8 cellular contexts compared by ENCODE assay signal in genomic region chr17:81142301-81143199, GRCh38. TPM values are rescaled to one million over a fixed set of nuclear protein-coding genes. Genes with fewer than 3 reads are reported as not detected.
A peak's percentile ranks its signal among the peaks of the same experiment; 100 is the strongest.
DNase-seq lines count a peak whose midpoint lies in the region; ATAC-seq and TF ChIP-seq lines count a peak whose summit lies in the region.

No MANE protein-coding gene starts in this region.

- in situ Hi-C loops in GM13977 (cut with MboI; ENCODE audit: low pct_unique_long_range_greater_than_20kb, low sequenced_read_pairs, unreplicated experiment), result no loop called here

- no peaks in the 10 kb centered on the region for H3K27me3 Mint-ChIP-seq in chondrocyte (ENCODE audit: low read depth)

- intact Hi-C loops in left colon (cut with DNase I, micrococcal nuclease), result no loop called here

- H3K4me1 Mint-ChIP-seq in chondrocyte (ENCODE audit: low read depth), result no peaks in the 10 kb centered on the region

- ATAC-seq in left colon (peak; percentile 91), HG02852 (IDR thresholded peaks at IDR 0.05; ENCODE audit: unreplicated experiment) (no peak)

- H3K4me3 Mint-ChIP-seq in chondrocyte (ENCODE audit: unreplicated experiment), result no peak overlapping the region

- no peaks in the 10 kb centered on the region for H3K36me3 Mint-ChIP-seq in chondrocyte (ENCODE audit: low read depth)

- TF ChIP-seq CTCF in 22Rv1 (IDR thresholded peaks at IDR 0.05) (peak; percentile 85), GM13977 (IDR thresholded peaks at IDR 0.05; ENCODE audit: extremely low read depth, insufficient read depth, missing control alignments) (peak; percentile 78), chondrocyte (IDR thresholded peaks at IDR 0.05) (peak; percentile 83)

- DNase-seq in GM13977 (ENCODE audit: low spot score), result peak; percentile 85
- DNase-seq in NCI-H2196 treated with DMSO at 0.1 percent for 48 hours (lab: John Stamatoyannopoulos, UW; ENCODE audit: unreplicated experiment), result peak; percentile 96
- peak; percentile 51 for DNase-seq in activated CD4-positive, CD25-positive, alpha-beta regulatory T cell treated with anti-CD3 and anti-CD28 coated beads, Interleukin-2, amount 50 U/mL, for 72 hours
- DNase-seq in chondrocyte (ENCODE audit: low spot score), result no peak
- DNase-seq in left colon, result peak; percentile 79 to 86
- DNase-seq in stimulated activated CD4-positive, alpha-beta T cell treated with anti-CD3 and anti-CD28 coated beads, Interleukin-4, amount 100 ng/mL, for 24 hours, result peak; percentile 60

- H3K27ac ChIP-seq in 22Rv1, result no peak overlapping the region

- H3K27ac Mint-ChIP-seq in chondrocyte (ENCODE audit: unreplicated experiment), result no peak overlapping the region

- H3K9me3 Mint-ChIP-seq in chondrocyte (ENCODE audit: low read depth), result no peaks in the 10 kb centered on the region

RNA-seq across cellular contexts. Expression of gene PVALEF, which starts 22.8 kb away (rescaled TPM):
- total RNA-seq in chondrocyte, result not detected in 3 replicates
- not detected for total RNA-seq in left colon

RNA-seq across cellular contexts. Expression of gene AATK, which starts 23.5 kb away (rescaled TPM):
- total RNA-seq in chondrocyte (0.48 to 0.67 TPM (median 0.51 TPM) in 3 replicates), left colon (10 to 100 TPM in 1 of 2 donors, 1 to 10 TPM in 1; 3.4 to 37.0 TPM)
